8 cellular contexts compared by ENCODE assay signal in genomic region chr3:114418724-114419543, GRCh38.
DNase-seq lines count a peak whose midpoint lies in the region; ATAC-seq lines count a peak whose summit lies in the region.

No MANE protein-coding gene starts in this region.

- in situ Hi-C loops in T47D (cut with HindIII; ENCODE audit: low pct_unique_long_range_greater_than_20kb, low sequenced_read_pairs) = no loop called here

- DNase-seq in activated CD4-positive, CD25-positive, alpha-beta regulatory T cell treated with anti-CD3 and anti-CD28 coated beads, Interleukin-2, amount 50 U/mL, for 72 hours = no peak
- DNase-seq in HPDE6-E6E7 (ENCODE audit: extremely low spot score) (peak; percentile 33), NCI-H748 treated with DMSO at 0.1 percent for 48 hours (lab: John Stamatoyannopoulos, UW) (peak; percentile 28), T47D (ENCODE audit: low read depth in 1 of 2, low spot score in 1 of 2) (peak; percentile 7 to 75), iris pigment epithelial cell (ENCODE audit: low read depth) (peak; percentile 96)
- DNase-seq in stimulated activated naive CD8-positive, alpha-beta T cell treated with anti-CD3 and anti-CD28 coated beads, Interleukin-15, Interleukin-2, amounts not matched to agents 100 U/mL and 50 U/mL, for 24 hours = no peak

- ATAC-seq in activated CD4-positive, CD25-positive, alpha-beta regulatory T cell treated with anti-CD3 and anti-CD28 coated beads, Interleukin-2, amount 50 U/mL, for 24 hours = peak; percentile 59 to 65
- ATAC-seq in GM21447 (IDR thresholded peaks at IDR 0.05; ENCODE audit: unreplicated experiment) = peak; percentile 76
- ATAC-seq in stimulated activated naive CD8-positive, alpha-beta T cell treated with anti-CD3 and anti-CD28 coated beads, Interleukin-15, Interleukin-2, amounts not matched to agents 100 U/mL and 50 U/mL, for 24 hours = peak; percentile 67

Comparison
In these comparisons a context has a peak if more than half of its experiments do, and no peak if none do; other contexts are left out.
1. DNase-seq: peak in HPDE6-E6E7 (single experiment), NCI-H748 treated with DMSO at 0.1 percent for 48 hours (single experiment), T47D (2 of 2) and iris pigment epithelial cell (single experiment); none in activated CD4-positive, CD25-positive, alpha-beta regulatory T cell treated with anti-CD3 and anti-CD28 coated beads, Interleukin-2, amount 50 U/mL, for 72 hours (single experiment) and stimulated activated naive CD8-positive, alpha-beta T cell treated with anti-CD3 and anti-CD28 coated beads, Interleukin-15, Interleukin-2, amounts not matched to agents 100 U/mL and 50 U/mL, for 24 hours (single experiment).
2. Peak in every context shown above with its lines, with median percentiles within 50 percentile points of each other: ATAC-seq.